In genomic region chr5:1479581-1480188, GRCh38 we compare ENCODE assay signal across 9 cellular contexts. TPM values are rescaled to one million over a fixed set of nuclear protein-coding genes. Genes with fewer than 3 reads are reported as not detected.
DNase-seq lines count a peak whose midpoint lies in the region; ATAC-seq and TF ChIP-seq lines count a peak whose summit lies in the region.
"Had no signal": no experiment of that assay in that cellular context is flagged by ENCODE, and none has a peak within 500 bp of the region (broad histone marks: within the 10 kb centered on the region; RNA-seq: fewer than 3 reads in every experiment).

No MANE protein-coding gene starts in this region.

- no peak overlapping the region for H3K4me3 Mint-ChIP-seq in MCF 10A (ENCODE audit: unreplicated experiment)

- peaks cover 5% of the 10 kb centered on the region; the same call in 1 of the 2 replicates for H3K36me3 ChIP-seq in ACC112 (ENCODE audit: insufficient read depth, low read length)

- peak; percentile 21 for TF ChIP-seq POLR2A in GM18505 (IDR thresholded peaks at IDR 0.05; ENCODE audit: borderline replicate concordance, extremely low read depth, insufficient read depth, insufficient read length)

- POLR2A ChIA-PET in MCF 10A (lab: Yijun Ruan, JAX), result no interaction called here

- no peaks in the 10 kb centered on the region for H3K27me3 Mint-ChIP-seq in MCF 10A (ENCODE audit: insufficient read depth, unreplicated experiment)

- no peaks in the 10 kb centered on the region for H3K79me2 ChIP-seq in ACC112 (ENCODE audit: control insufficient read depth, insufficient read depth, low read length, unreplicated experiment)

- H3K4me1 ChIP-seq in ACC112 (ENCODE audit: control insufficient read depth, insufficient read depth, low read length, unreplicated experiment), result peaks cover 6% of the 10 kb centered on the region

- H3K27ac ChIP-seq in ACC112 (ENCODE audit: low read depth, low read length), result peak overlapping the region; percentile 67; the same call in 1 of the 2 replicates
- H3K27ac ChIP-seq: epithelial cell of prostate had no signal

- peaks cover 27% of the 10 kb centered on the region for H3K36me3 Mint-ChIP-seq in MCF 10A (ENCODE audit: insufficient read depth, unreplicated experiment)

- no peak overlapping the region for H3K4me3 ChIP-seq in ACC112 (ENCODE audit: low read depth, low read length)

- H3K27me3 ChIP-seq in ACC112 (ENCODE audit: insufficient read depth, low read length), result no peaks in the 10 kb centered on the region

- ATAC-seq in GM18505 (IDR thresholded peaks at IDR 0.05; ENCODE audit: unreplicated experiment), result no peak
- peak; percentile 14 for ATAC-seq in stimulated activated naive CD8-positive, alpha-beta T cell treated with anti-CD3 and anti-CD28 coated beads, Interleukin-15, Interleukin-2, amounts not matched to agents 100 U/mL and 50 U/mL, for 24 hours
- no peak for ATAC-seq in GM21423 (IDR thresholded peaks at IDR 0.05; ENCODE audit: unreplicated experiment)

- H3K9me3 Mint-ChIP-seq in MCF 10A (ENCODE audit: unreplicated experiment), result no peaks in the 10 kb centered on the region

- H2AFZ ChIP-seq in ACC112 (ENCODE audit: low read length, unreplicated experiment), result no peak overlapping the region

- CTCF ChIA-PET in MCF 10A (lab: Yijun Ruan, JAX), result interaction anchor here (0.5 to 0.9 kb wide), 3 partner anchors 11 to 1199 kb away, joined by 3 read pairs; no protein-coding TSS in a partner anchor

- BruUV-seq in MCF 10A (replicated peaks; lab: Mats Ljungman, UMichigan), result no TSS peak

- H3K27ac Mint-ChIP-seq in MCF 10A (ENCODE audit: low read depth, unreplicated experiment), result no peak overlapping the region

- H3K4me1 Mint-ChIP-seq in MCF 10A (ENCODE audit: insufficient read depth, unreplicated experiment), result no peaks in the 10 kb centered on the region

- intact Hi-C loops in MCF 10A (cut with micrococcal nuclease), result loop anchor here (1.0 to 10.0 kb wide), 2 partner anchors 125 to 162 kb away; no protein-coding TSS in a partner anchor

- DNase-seq in SIG-M5 treated with dmso at 0.1 percent for 504 hours (lab: John Stamatoyannopoulos, UW; ENCODE audit: unreplicated experiment), result peak; percentile 82
- peak; percentile 41 for DNase-seq in MCF 10A (ENCODE audit: unreplicated experiment)
- peak; percentile 56 for DNase-seq in left kidney (ENCODE audit: low read depth, low spot score)
- peak; percentile 67 for DNase-seq in stimulated activated naive CD8-positive, alpha-beta T cell treated with anti-CD3 and anti-CD28 coated beads, Interleukin-15, Interleukin-2, amounts not matched to agents 100 U/mL and 50 U/mL, for 24 hours
- no peak for DNase-seq in ureter (ENCODE audit: low spot score)

- TF ChIP-seq CTCF in MCF 10A (IDR thresholded peaks at IDR 0.05; ENCODE audit: unreplicated experiment), result peak; percentile 53

RNA-seq across cellular contexts. Expression of gene SLC6A3, which starts 34.4 kb away (rescaled TPM):
- total RNA-seq in MCF 10A (2022) (not detected in 2 replicates), ureter (0.57 TPM)

RNA-seq across cellular contexts. Expression of gene LPCAT1, which starts 44.1 kb away (rescaled TPM):
- total RNA-seq in MCF 10A (2022) (17.1 and 22.6 TPM in 2 replicates), ureter (48.0 TPM)
